2 cellular contexts compared by ENCODE assay signal in the genomic region with DNA sequence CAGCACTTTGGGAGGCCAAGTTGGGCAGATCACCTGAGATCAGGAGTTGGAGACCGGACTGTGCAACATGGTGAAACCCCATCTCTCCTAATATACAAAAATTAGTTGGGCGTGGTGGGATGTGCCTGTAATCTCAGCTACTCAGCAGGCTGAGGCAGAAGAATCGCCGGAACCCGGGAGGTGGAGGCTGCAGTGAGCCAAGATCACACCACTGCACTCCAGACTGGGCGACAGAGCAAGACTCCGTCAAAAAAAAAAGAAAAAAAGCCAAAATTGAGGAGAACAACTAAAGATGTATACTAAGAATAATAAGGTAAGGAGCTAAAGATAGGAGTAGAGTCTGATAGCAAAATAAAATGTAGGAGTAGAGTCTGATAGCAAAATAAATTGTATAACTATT.
TF ChIP-seq lines count a peak whose summit lies in the region.

No MANE protein-coding gene starts in this region.

TF ChIP-seq in GM23338, 12 proteins besides CTCF, POLR2A, EP300 and RAD21:
- TF ChIP-seq JUNB (IDR thresholded peaks at IDR 0.05; ENCODE audit: unreplicated experiment), result no peak
- TF ChIP-seq EZH2phosphoT487 (IDR thresholded peaks at IDR 0.05; ENCODE audit: unreplicated experiment), result no peak
- no peak for TF ChIP-seq POLR2AphosphoS5 (IDR thresholded peaks at IDR 0.05; ENCODE audit: low read depth)
- TF ChIP-seq, protein P1, sequence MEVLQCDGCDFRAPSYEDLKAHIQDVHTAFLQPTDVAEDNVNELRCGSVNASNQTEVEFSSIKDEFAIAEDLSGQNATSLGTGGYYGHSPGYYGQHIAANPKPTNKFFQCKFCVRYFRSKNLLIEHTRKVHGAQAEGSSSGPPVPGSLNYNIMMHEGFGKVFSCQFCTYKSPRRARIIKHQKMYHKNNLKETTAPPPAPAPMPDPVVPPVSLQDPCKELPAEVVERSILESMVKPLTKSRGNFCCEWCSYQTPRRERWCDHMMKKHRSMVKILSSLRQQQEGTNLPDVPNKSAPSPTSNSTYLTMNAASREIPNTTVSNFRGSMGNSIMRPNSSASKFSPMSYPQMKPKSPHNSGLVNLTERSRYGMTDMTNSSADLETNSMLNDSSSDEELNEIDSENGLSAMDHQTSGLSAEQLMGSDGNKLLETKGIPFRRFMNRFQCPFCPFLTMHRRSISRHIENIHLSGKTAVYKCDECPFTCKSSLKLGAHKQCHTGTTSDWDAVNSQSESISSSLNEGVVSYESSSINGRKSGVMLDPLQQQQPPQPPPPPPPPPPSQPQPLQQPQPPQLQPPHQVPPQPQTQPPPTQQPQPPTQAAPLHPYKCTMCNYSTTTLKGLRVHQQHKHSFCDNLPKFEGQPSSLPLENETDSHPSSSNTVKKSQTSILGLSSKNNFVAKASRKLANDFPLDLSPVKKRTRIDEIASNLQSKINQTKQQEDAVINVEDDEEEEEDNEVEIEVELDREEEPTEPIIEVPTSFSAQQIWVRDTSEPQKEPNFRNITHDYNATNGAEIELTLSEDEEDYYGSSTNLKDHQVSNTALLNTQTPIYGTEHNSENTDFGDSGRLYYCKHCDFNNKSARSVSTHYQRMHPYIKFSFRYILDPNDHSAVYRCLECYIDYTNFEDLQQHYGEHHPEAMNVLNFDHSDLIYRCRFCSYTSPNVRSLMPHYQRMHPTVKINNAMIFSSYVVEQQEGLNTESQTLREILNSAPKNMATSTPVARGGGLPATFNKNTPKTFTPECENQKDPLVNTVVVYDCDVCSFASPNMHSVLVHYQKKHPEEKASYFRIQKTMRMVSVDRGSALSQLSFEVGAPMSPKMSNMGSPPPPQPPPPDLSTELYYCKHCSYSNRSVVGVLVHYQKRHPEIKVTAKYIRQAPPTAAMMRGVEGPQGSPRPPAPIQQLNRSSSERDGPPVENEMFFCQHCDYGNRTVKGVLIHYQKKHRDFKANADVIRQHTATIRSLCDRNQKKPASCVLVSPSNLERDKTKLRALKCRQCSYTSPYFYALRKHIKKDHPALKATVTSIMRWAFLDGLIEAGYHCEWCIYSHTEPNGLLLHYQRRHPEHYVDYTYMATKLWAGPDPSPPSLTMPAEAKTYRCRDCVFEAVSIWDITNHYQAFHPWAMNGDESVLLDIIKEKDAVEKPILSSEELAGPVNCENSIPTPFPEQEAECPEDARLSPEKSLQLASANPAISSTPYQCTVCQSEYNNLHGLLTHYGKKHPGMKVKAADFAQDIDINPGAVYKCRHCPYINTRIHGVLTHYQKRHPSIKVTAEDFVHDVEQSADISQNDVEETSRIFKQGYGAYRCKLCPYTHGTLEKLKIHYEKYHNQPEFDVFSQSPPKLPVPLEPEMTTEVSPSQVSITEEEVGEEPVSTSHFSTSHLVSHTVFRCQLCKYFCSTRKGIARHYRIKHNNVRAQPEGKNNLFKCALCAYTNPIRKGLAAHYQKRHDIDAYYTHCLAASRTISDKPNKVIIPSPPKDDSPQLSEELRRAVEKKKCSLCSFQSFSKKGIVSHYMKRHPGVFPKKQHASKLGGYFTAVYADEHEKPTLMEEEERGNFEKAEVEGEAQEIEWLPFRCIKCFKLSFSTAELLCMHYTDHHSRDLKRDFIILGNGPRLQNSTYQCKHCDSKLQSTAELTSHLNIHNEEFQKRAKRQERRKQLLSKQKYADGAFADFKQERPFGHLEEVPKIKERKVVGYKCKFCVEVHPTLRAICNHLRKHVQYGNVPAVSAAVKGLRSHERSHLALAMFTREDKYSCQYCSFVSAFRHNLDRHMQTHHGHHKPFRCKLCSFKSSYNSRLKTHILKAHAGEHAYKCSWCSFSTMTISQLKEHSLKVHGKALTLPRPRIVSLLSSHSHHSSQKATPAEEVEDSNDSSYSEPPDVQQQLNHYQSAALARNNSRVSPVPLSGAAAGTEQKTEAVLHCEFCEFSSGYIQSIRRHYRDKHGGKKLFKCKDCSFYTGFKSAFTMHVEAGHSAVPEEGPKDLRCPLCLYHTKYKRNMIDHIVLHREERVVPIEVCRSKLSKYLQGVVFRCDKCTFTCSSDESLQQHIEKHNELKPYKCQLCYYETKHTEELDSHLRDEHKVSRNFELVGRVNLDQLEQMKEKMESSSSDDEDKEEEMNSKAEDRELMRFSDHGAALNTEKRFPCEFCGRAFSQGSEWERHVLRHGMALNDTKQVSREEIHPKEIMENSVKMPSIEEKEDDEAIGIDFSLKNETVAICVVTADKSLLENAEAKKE (CRISPR knock-in tag; IDR thresholded peaks at IDR 0.05), result no peak
- no peak for TF ChIP-seq STAT1 (IDR thresholded peaks at IDR 0.05; ENCODE audit: unreplicated experiment)
- TF ChIP-seq, protein P2, sequence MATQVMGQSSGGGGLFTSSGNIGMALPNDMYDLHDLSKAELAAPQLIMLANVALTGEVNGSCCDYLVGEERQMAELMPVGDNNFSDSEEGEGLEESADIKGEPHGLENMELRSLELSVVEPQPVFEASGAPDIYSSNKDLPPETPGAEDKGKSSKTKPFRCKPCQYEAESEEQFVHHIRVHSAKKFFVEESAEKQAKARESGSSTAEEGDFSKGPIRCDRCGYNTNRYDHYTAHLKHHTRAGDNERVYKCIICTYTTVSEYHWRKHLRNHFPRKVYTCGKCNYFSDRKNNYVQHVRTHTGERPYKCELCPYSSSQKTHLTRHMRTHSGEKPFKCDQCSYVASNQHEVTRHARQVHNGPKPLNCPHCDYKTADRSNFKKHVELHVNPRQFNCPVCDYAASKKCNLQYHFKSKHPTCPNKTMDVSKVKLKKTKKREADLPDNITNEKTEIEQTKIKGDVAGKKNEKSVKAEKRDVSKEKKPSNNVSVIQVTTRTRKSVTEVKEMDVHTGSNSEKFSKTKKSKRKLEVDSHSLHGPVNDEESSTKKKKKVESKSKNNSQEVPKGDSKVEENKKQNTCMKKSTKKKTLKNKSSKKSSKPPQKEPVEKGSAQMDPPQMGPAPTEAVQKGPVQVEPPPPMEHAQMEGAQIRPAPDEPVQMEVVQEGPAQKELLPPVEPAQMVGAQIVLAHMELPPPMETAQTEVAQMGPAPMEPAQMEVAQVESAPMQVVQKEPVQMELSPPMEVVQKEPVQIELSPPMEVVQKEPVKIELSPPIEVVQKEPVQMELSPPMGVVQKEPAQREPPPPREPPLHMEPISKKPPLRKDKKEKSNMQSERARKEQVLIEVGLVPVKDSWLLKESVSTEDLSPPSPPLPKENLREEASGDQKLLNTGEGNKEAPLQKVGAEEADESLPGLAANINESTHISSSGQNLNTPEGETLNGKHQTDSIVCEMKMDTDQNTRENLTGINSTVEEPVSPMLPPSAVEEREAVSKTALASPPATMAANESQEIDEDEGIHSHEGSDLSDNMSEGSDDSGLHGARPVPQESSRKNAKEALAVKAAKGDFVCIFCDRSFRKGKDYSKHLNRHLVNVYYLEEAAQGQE (IDR thresholded peaks at IDR 0.05; ENCODE audit: unreplicated experiment), result no peak
- no peak for TF ChIP-seq EZH2 (IDR thresholded peaks at IDR 0.05; ENCODE audit: low read depth, unreplicated experiment)
- no peak for TF ChIP-seq NANOG (IDR thresholded peaks at IDR 0.05; ENCODE audit: borderline replicate concordance)
- TF ChIP-seq, protein P3, sequence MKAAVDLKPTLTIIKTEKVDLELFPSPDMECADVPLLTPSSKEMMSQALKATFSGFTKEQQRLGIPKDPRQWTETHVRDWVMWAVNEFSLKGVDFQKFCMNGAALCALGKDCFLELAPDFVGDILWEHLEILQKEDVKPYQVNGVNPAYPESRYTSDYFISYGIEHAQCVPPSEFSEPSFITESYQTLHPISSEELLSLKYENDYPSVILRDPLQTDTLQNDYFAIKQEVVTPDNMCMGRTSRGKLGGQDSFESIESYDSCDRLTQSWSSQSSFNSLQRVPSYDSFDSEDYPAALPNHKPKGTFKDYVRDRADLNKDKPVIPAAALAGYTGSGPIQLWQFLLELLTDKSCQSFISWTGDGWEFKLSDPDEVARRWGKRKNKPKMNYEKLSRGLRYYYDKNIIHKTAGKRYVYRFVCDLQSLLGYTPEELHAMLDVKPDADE (IDR thresholded peaks at IDR 0.05), result no peak
- TF ChIP-seq ZNF114 (CRISPR knock-in tag; IDR thresholded peaks at IDR 0.05), result no peak

TF ChIP-seq in H1, 55 proteins besides CTCF, POLR2A, EP300 and RAD21:
- TF ChIP-seq CBX8 (IDR thresholded peaks at IDR 0.05; ENCODE audit: borderline replicate concordance, low read depth, low read length), result no peak
- TF ChIP-seq NANOG (IDR thresholded peaks at IDR 0.05; ENCODE audit: insufficient read depth, low read depth, low read length, poor library complexity, severe bottlenecking), result no peak
- TF ChIP-seq YY1 (IDR thresholded peaks at IDR 0.05; ENCODE audit: low read depth, low read length), result no peak
- TF ChIP-seq SP1 (IDR thresholded peaks at IDR 0.05; ENCODE audit: low read depth, low read length), result no peak
- no peak for TF ChIP-seq RFX5 (IDR thresholded peaks at IDR 0.05; ENCODE audit: borderline replicate concordance, low read depth, low read length)
- no peak for TF ChIP-seq SP2 (IDR thresholded peaks at IDR 0.05; ENCODE audit: low read length)
- TF ChIP-seq CEBPB (IDR thresholded peaks at IDR 0.05; ENCODE audit: low read depth, low read length), result no peak
- TF ChIP-seq EGR1 (IDR thresholded peaks at IDR 0.05; ENCODE audit: borderline replicate concordance, low read depth, low read length), result no peak
- no peak for TF ChIP-seq JUN (IDR thresholded peaks at IDR 0.05; ENCODE audit: low read depth, low read length)
- TF ChIP-seq FOSL1 (IDR thresholded peaks at IDR 0.05; ENCODE audit: insufficient read depth, low read depth, low read length), result no peak
